In genomic region chr10:123272171-123272570, GRCh38 we compare ENCODE assay signal across 1 cellular context.
TF ChIP-seq lines count a peak whose summit lies in the region.

No MANE protein-coding gene starts in this region.

TF ChIP-seq in A549, 52 proteins besides CTCF, POLR2A, EP300 and RAD21 (continued from another document):
- no peak for TF ChIP-seq SREBF2 (IDR thresholded peaks at IDR 0.05)
- no peak for TF ChIP-seq HEYL (CRISPR knock-in tag; IDR thresholded peaks at IDR 0.05)
- TF ChIP-seq SMC3 (IDR thresholded peaks at IDR 0.05), result no peak
- no peak for TF ChIP-seq ELK1 (IDR thresholded peaks at IDR 0.05; ENCODE audit: low read depth, low read length)
- no peak for TF ChIP-seq REST (IDR thresholded peaks at IDR 0.05)
- TF ChIP-seq POLR2AphosphoS2 (conservative IDR thresholded peaks at IDR 0.05; ENCODE audit: low read length), result no peak
- no peak for TF ChIP-seq MAFK (IDR thresholded peaks at IDR 0.05; ENCODE audit: partially characterized antibody)
